In the genomic region with DNA sequence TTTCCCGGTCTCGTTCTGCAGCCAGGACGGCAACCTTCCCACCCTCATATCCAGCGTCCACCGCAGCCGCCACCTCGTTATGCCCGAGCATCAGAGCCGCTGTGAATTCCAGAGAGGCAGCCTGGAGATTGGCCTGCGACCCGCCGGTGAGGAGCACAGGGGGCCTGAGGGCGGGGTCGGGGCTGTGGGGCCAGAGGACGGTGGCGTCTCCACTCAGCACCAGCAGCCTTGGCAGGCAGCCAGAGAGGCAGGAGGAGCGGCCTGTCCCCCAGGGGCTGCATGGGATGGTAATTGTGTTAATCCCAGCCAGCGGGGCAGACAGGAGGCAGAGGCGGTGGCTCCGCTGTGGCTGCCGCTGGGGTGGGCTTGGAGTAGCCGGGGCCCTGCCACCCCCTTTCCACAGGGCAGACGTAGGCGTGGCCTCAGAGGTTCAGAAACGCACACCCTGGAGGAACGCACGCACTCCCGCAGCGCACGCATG, we compare ENCODE assay signal across 1 cellular context.
TF ChIP-seq lines count a peak whose summit lies in the region.

No MANE protein-coding gene starts in this region.

TF ChIP-seq in K562, 482 proteins besides CTCF, POLR2A, EP300 and RAD21 (continues in another document):
- TF ChIP-seq, protein P1, sequence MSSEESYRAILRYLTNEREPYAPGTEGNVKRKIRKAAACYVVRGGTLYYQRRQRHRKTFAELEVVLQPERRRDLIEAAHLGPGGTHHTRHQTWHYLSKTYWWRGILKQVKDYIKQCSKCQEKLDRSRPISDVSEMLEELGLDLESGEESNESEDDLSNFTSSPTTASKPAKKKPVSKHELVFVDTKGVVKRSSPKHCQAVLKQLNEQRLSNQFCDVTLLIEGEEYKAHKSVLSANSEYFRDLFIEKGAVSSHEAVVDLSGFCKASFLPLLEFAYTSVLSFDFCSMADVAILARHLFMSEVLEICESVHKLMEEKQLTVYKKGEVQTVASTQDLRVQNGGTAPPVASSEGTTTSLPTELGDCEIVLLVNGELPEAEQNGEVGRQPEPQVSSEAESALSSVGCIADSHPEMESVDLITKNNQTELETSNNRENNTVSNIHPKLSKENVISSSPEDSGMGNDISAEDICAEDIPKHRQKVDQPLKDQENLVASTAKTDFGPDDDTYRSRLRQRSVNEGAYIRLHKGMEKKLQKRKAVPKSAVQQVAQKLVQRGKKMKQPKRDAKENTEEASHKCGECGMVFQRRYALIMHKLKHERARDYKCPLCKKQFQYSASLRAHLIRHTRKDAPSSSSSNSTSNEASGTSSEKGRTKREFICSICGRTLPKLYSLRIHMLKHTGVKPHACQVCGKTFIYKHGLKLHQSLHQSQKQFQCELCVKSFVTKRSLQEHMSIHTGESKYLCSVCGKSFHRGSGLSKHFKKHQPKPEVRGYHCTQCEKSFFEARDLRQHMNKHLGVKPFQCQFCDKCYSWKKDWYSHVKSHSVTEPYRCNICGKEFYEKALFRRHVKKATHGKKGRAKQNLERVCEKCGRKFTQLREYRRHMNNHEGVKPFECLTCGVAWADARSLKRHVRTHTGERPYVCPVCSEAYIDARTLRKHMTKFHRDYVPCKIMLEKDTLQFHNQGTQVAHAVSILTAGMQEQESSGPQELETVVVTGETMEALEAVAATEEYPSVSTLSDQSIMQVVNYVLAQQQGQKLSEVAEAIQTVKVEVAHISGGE (CRISPR knock-in tag; IDR thresholded peaks at IDR 0.05): no peak
- TF ChIP-seq, protein P2, sequence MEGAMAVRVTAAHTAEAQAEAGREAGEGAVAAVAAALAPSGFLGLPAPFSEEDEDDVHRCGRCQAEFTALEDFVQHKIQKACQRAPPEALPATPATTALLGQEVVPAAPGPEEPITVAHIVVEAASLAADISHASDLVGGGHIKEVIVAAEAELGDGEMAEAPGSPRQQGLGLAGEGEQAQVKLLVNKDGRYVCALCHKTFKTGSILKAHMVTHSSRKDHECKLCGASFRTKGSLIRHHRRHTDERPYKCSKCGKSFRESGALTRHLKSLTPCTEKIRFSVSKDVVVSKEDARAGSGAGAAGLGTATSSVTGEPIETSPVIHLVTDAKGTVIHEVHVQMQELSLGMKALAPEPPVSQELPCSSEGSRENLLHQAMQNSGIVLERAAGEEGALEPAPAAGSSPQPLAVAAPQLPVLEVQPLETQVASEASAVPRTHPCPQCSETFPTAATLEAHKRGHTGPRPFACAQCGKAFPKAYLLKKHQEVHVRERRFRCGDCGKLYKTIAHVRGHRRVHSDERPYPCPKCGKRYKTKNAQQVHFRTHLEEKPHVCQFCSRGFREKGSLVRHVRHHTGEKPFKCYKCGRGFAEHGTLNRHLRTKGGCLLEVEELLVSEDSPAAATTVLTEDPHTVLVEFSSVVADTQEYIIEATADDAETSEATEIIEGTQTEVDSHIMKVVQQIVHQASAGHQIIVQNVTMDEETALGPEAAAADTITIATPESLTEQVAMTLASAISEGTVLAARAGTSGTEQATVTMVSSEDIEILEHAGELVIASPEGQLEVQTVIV (CRISPR knock-in tag; IDR thresholded peaks at IDR 0.05; ENCODE audit: borderline replicate concordance): no peak
- TF ChIP-seq PPARD (CRISPR knock-in tag; IDR thresholded peaks at IDR 0.05) (no peak), MXI1 (IDR thresholded peaks at IDR 0.05; ENCODE audit: low read depth, low read length) (no peak), CREM (IDR thresholded peaks at IDR 0.05; ENCODE audit: low read depth) (0 out of 2 replicates have a peak, but pooled peaks have one; percentile 5), NFATC3 (IDR thresholded peaks at IDR 0.05) (no peak), KLF10 (CRISPR knock-in tag; IDR thresholded peaks at IDR 0.05) (no peak), CBX5 (IDR thresholded peaks at IDR 0.05; ENCODE audit: borderline replicate concordance, low read depth) (no peak), NRF1 (conservative IDR thresholded peaks at IDR 0.05 in 1 of 2, IDR thresholded peaks at IDR 0.05 in 1 of 2) (peak in 1 of 2 experiments; percentile 27; a peak in 1 of 4 replicates), JUN (IDR thresholded peaks at IDR 0.05; ENCODE audit: borderline replicate concordance, low read depth, low read length) (no peak), JUN (CRISPR knock-in tag; IDR thresholded peaks at IDR 0.05; ENCODE audit: borderline replicate concordance) (no peak), MAZ (CRISPR knock-in tag; conservative IDR thresholded peaks at IDR 0.05 in 1 of 2, IDR thresholded peaks at IDR 0.05 in 1 of 2) (no peak), GABPB1 (CRISPR knock-in tag; IDR thresholded peaks at IDR 0.05) (no peak), RFX7 (CRISPR knock-in tag; IDR thresholded peaks at IDR 0.05) (no peak), ILK (tag; IDR thresholded peaks at IDR 0.05; ENCODE audit: borderline replicate concordance, low read depth) (no peak)
- TF ChIP-seq, protein P3, sequence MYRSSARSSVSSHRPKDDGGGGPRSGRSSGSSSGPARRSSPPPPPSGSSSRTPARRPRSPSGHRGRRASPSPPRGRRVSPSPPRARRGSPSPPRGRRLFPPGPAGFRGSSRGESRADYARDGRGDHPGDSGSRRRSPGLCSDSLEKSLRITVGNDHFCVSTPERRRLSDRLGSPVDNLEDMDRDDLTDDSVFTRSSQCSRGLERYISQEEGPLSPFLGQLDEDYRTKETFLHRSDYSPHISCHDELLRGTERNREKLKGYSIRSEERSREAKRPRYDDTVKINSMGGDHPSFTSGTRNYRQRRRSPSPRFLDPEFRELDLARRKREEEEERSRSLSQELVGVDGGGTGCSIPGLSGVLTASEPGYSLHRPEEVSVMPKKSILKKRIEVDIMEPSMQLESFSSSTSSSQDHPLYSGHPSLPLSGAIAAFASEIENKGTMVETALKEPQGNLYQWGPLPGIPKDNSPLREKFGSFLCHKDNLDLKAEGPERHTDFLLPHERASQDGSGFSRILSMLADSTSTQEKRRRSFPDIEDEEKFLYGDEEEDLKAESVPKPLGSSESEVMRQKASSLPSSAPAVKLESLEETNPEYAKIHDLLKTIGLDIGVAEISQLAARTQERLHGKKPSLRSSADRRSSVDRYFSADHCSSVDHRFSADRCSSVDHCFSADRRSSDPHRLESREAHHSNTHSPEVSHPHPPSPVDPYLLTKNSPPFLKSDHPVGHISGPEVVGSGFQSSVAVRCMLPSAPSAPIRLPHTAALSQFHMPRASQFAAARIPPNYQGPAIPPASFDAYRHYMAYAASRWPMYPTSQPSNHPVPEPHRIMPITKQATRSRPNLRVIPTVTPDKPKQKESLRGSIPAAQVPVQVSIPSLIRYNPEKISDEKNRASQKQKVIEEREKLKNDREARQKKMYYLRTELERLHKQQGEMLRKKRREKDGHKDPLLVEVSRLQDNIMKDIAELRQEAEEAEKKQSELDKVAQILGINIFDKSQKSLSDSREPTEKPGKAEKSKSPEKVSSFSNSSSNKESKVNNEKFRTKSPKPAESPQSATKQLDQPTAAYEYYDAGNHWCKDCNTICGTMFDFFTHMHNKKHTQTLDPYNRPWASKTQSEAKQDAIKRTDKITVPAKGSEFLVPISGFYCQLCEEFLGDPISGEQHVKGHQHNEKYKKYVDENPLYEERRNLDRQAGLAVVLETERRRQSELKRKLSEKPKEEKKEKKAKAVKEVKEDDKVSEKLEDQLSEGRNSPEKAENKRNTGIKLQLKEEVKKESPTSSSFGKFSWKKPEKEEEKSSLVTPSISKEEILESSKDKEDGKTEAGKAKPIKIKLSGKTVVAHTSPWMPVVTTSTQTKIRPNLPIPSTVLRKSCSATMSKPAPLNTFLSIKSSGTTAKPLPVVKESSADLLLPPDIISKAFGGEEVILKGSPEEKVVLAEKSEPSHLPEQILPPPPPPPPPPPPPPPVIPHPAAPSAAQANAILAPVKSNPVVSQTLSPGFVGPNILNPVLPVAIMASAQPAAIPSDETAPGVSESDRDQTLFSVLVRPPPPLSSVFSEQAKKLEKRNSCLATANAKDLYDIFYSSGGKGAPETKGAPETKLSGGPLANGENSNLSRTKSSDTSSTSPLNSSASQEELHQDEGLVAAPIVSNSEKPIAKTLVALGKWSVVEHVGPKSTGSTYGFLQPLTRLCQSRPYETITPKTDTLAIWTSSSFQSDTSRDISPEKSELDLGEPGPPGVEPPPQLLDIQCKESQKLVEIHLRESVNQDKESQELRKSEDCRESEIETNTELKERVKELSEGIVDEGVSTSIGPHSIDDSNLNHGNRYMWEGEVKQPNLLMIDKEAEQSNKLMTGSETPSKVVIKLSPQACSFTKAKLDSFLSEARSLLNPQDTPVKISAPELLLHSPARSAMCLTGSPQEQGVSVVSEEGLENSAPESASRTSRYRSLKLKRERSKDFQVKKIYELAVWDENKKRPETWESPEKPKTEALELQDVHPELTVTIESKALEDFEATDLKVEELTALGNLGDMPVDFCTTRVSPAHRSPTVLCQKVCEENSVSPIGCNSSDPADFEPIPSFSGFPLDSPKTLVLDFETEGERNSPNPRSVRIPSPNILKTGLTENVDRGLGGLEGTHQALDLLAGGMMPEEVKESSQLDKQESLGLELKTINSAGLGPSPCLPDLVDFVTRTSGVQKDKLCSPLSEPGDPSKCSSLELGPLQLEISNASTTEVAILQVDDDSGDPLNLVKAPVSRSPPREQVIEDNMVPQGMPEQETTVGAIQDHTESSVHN (IDR thresholded peaks at IDR 0.05; ENCODE audit: borderline replicate concordance in 1 of 2, low read depth in 1 of 2): no peak
- TF ChIP-seq, protein P4, sequence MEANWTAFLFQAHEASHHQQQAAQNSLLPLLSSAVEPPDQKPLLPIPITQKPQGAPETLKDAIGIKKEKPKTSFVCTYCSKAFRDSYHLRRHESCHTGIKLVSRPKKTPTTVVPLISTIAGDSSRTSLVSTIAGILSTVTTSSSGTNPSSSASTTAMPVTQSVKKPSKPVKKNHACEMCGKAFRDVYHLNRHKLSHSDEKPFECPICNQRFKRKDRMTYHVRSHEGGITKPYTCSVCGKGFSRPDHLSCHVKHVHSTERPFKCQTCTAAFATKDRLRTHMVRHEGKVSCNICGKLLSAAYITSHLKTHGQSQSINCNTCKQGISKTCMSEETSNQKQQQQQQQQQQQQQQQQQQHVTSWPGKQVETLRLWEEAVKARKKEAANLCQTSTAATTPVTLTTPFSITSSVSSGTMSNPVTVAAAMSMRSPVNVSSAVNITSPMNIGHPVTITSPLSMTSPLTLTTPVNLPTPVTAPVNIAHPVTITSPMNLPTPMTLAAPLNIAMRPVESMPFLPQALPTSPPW (CRISPR knock-in tag; IDR thresholded peaks at IDR 0.05): no peak
- TF ChIP-seq, protein P5, sequence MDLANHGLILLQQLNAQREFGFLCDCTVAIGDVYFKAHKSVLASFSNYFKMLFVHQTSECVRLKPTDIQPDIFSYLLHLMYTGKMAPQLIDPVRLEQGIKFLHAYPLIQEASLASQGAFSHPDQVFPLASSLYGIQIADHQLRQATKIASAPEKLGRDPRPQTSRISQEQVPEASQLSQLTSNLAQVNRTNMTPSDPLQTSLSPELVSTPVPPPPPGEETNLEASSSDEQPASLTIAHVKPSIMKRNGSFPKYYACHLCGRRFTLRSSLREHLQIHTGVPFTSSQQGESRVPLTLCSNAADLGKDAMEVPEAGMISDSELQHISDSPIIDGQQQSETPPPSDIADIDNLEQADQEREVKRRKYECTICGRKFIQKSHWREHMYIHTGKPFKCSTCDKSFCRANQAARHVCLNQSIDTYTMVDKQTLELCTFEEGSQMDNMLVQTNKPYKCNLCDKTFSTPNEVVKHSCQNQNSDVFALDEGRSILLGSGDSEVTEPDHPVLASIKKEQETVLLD (IDR thresholded peaks at IDR 0.05): no peak
- TF ChIP-seq, protein P6, sequence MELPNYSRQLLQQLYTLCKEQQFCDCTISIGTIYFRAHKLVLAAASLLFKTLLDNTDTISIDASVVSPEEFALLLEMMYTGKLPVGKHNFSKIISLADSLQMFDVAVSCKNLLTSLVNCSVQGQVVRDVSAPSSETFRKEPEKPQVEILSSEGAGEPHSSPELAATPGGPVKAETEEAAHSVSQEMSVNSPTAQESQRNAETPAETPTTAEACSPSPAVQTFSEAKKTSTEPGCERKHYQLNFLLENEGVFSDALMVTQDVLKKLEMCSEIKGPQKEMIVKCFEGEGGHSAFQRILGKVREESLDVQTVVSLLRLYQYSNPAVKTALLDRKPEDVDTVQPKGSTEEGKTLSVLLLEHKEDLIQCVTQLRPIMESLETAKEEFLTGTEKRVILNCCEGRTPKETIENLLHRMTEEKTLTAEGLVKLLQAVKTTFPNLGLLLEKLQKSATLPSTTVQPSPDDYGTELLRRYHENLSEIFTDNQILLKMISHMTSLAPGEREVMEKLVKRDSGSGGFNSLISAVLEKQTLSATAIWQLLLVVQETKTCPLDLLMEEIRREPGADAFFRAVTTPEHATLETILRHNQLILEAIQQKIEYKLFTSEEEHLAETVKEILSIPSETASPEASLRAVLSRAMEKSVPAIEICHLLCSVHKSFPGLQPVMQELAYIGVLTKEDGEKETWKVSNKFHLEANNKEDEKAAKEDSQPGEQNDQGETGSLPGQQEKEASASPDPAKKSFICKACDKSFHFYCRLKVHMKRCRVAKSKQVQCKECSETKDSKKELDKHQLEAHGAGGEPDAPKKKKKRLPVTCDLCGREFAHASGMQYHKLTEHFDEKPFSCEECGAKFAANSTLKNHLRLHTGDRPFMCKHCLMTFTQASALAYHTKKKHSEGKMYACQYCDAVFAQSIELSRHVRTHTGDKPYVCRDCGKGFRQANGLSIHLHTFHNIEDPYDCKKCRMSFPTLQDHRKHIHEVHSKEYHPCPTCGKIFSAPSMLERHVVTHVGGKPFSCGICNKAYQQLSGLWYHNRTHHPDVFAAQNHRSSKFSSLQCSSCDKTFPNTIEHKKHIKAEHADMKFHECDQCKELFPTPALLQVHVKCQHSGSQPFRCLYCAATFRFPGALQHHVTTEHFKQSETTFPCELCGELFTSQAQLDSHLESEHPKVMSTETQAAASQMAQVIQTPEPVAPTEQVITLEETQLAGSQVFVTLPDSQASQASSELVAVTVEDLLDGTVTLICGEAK (IDR thresholded peaks at IDR 0.05): no peak
- TF ChIP-seq, protein P6 (CRISPR knock-in tag; IDR thresholded peaks at IDR 0.05): no peak
